8 cellular contexts compared by ENCODE assay signal in genomic region chrX:129540725-129541184, GRCh38. TPM values are rescaled to one million over a fixed set of nuclear protein-coding genes. Genes with fewer than 3 reads are reported as not detected.
DNase-seq lines count a peak whose midpoint lies in the region; ATAC-seq and TF ChIP-seq lines count a peak whose summit lies in the region.

No MANE protein-coding gene starts in this region.

- ATAC-seq in HG03103 (IDR thresholded peaks at IDR 0.05; ENCODE audit: low read depth, unreplicated experiment) = peak; percentile 22

- DNase-seq in SIG-M5 treated with dmso at 0.1 percent for 504 hours (lab: John Stamatoyannopoulos, UW; ENCODE audit: unreplicated experiment) (peak; percentile 48), SIG-M5 (lab: John Stamatoyannopoulos, UW) (no peak), SKM-1 (lab: John Stamatoyannopoulos, UW; ENCODE audit: unreplicated experiment) (peak; percentile 15), erythroblast (lab: John Stamatoyannopoulos, UW) (peak; percentile 10 to 30), neural crest cell (ENCODE audit: low read depth, low spot score) (no peak), NCI-H345 treated with DMSO at 0.1 percent for 48 hours (lab: John Stamatoyannopoulos, UW; ENCODE audit: unreplicated experiment) (no peak), A172 (ENCODE audit: low spot score) (no peak)

- H3K4me3 Mint-ChIP-seq in neural crest cell = peak overlapping the region; percentile 68

- peaks cover 19% of the 10 kb centered on the region for H3K4me1 Mint-ChIP-seq in neural crest cell

- H3K27ac Mint-ChIP-seq in neural crest cell (ENCODE audit: unreplicated experiment) = no peak overlapping the region

- TF ChIP-seq CTCF in neural crest cell (conservative IDR thresholded peaks at IDR 0.05) = no peak

- no peaks in the 10 kb centered on the region for H3K27me3 Mint-ChIP-seq in neural crest cell (ENCODE audit: low read depth)

- no peaks in the 10 kb centered on the region for H3K36me3 Mint-ChIP-seq in neural crest cell (ENCODE audit: low read depth)

- no peaks in the 10 kb centered on the region for H3K9me3 Mint-ChIP-seq in neural crest cell

- no peak for TF ChIP-seq POLR2A in erythroblast (IDR thresholded peaks at IDR 0.05; ENCODE audit: low read length)

RNA-seq across cellular contexts. Expression of gene OCRL, which starts 0.7 kb away (rescaled TPM):
- total RNA-seq in neural crest cell = 41.6 and 43.1 TPM in 2 replicates
- total RNA-seq in A172 (2014; rRNA removed; shearing (Covaris generic)) = 9.7 and 10.1 TPM in 2 replicates

RNA-seq across cellular contexts. Expression of gene SMARCA1, which starts 17.5 kb away (rescaled TPM):
- total RNA-seq in neural crest cell = 122 and 123 TPM in 2 replicates
- 26.3 and 28.2 TPM in 2 replicates for total RNA-seq in A172 (2014; rRNA removed; shearing (Covaris generic))

Comparison
In these comparisons a context has a peak if more than half of its experiments do, and no peak if none do; other contexts are left out.
1. DNase-seq: peak in SIG-M5 treated with dmso at 0.1 percent for 504 hours (single experiment), SKM-1 (single experiment) and erythroblast (2 of 2); none in SIG-M5 (single experiment), neural crest cell (single experiment), NCI-H345 treated with DMSO at 0.1 percent for 48 hours (single experiment) and A172 (single experiment).